9 cellular contexts compared by ENCODE assay signal in the genomic region with DNA sequence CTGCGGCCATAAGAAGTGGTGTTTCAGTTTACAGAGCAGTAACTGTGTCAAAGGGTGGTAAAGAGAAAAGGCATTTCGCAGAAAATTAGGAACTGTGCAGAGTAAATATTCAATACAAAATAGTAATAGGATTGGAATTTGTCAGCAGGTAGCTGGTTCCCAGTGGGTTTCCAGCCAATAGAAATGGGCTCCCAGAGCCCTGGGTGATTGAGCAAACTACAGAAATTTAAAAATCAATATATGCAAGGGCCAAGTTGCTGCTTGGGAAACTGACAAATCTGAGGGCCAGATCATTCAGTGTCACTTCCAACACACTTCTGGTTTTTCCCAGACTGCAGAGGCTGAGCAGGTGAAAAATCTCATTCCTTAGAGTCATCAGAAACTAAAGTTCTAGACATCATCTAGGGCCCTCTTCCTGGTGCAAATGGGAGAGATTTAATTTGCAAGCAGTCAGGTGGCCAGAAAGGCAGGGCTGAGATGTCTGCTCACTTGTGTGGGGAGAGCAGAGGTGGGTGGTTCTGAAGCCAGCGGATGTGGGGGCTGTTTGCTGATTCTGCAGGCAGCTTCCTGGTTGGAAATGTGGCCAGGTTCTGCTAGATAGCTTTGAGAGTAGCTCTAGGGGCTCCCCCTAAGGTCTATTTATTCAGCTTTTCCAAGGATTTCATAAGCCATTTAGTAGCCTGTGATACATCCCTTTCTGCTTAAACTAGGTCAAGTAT.
DNase-seq lines count a peak whose midpoint lies in the region; ATAC-seq lines count a peak whose summit lies in the region.
"Had no signal": no experiment of that assay in that cellular context is flagged by ENCODE, and none has a peak within 500 bp of the region (broad histone marks: within the 10 kb centered on the region; RNA-seq: fewer than 3 reads in every experiment).

No MANE protein-coding gene starts in this region.

- DNase-seq in Kasumi-1 (lab: John Stamatoyannopoulos, UW) (peak; percentile 7 to 18), SW480 (ENCODE audit: low spot score) (no peak), NOMO-1 treated with DMSO at 0.1 percent for 48 hours (lab: John Stamatoyannopoulos, UW; ENCODE audit: unreplicated experiment) (no peak), NCI-H2171 treated with DMSO at 0.1 percent for 48 hours (lab: John Stamatoyannopoulos, UW) (no peak)
- DNase-seq in activated CD4-positive, alpha-beta T cell treated with anti-CD3 and anti-CD28 coated beads, Interleukin-2, amount 50 U/mL, for 48 hours: peak; percentile 45 to 61
- peak; percentile 20 for DNase-seq in stimulated activated CD8-positive, alpha-beta memory T cell treated with anti-CD3 and anti-CD28 coated beads, Interleukin-12 subunit alpha, Interleukin-12 subunit beta, amount 100 ng/mL, for 1 hour (ENCODE audit: low read depth)
- DNase-seq: NK-92 treated with Interleukin-12 subunit alpha and Interleukin-12 subunit beta, amount 100 ng/mL, for 24 hours had no signal

- peak overlapping the region; percentile 34 for H3K27ac ChIP-seq in angular gyrus (ENCODE audit: low read depth, low read length)

- no peak for ATAC-seq in GM19324 (IDR thresholded peaks at IDR 0.05; ENCODE audit: low FRiP score, unreplicated experiment)

Comparison
In these comparisons a context has a peak if more than half of its experiments do, and no peak if none do; other contexts are left out.
1. DNase-seq: peak in Kasumi-1 (2 of 2), activated CD4-positive, alpha-beta T cell treated with anti-CD3 and anti-CD28 coated beads, Interleukin-2, amount 50 U/mL, for 48 hours (2 of 2) and stimulated activated CD8-positive, alpha-beta memory T cell treated with anti-CD3 and anti-CD28 coated beads, Interleukin-12 subunit alpha, Interleukin-12 subunit beta, amount 100 ng/mL, for 1 hour (single experiment); none in SW480 (single experiment), NOMO-1 treated with DMSO at 0.1 percent for 48 hours (single experiment) and NCI-H2171 treated with DMSO at 0.1 percent for 48 hours (single experiment).